In the genomic region with DNA sequence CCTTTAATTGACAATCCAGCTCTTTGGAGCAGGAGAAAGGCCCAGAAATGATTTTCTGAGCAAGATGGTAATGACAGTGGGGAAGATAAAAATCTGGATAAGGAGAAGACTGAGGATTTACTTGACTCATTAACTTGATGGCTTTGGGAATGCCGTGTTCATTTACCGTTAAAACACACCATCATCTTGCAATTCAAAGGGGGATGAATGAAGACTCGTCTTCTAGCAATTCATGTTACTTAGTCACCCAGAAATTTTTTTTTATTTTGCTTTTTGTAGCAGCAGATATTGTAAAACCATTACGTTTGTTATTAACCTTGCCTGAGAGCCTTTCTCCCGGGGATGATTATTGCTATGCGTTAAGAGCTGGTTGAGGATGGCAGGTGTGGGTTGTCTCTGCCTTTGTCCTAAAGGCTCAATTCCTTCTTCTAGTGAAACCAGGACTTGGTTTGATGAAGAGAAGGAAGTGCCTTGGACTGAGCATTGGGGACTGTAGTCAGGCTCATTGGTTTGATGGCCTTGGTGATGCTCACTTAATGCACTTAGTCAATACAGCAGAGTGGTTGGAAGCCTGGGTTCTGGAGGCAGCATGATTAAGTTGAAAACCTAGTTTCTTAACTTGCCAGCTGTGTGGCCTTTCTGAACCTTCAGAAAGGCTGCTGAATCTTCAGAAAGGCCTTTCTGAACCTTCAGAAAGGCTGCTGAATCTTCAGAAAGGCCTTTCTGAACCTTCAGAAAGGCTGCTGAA, we compare ENCODE assay signal across 22 cellular contexts. TPM values are rescaled to one million over a fixed set of nuclear protein-coding genes. Genes with fewer than 3 reads are reported as not detected.
A peak's percentile ranks its signal among the peaks of the same experiment; 100 is the strongest.
DNase-seq lines count a peak whose midpoint lies in the region; ATAC-seq, FAIRE-seq and TF ChIP-seq lines count a peak whose summit lies in the region.
"Had no signal": no experiment of that assay in that cellular context is flagged by ENCODE, and none has a peak within 500 bp of the region (broad histone marks: within the 10 kb centered on the region; RNA-seq: fewer than 3 reads in every experiment).

No MANE protein-coding gene starts in this region.

- H3K79me1 ChIP-seq in trophoblast cell (ENCODE audit: low read length), result no peaks in the 10 kb centered on the region

- H4K20me1 ChIP-seq in neural progenitor cell (ENCODE audit: low read depth), result no peaks in the 10 kb centered on the region

- no peaks in the 10 kb centered on the region for H3K79me2 ChIP-seq in trophoblast cell (ENCODE audit: control insufficient read depth, insufficient read depth, low read length, poor library complexity)
- H3K79me2 ChIP-seq in neural progenitor cell (ENCODE audit: low read depth), result no peaks in the 10 kb centered on the region

- H3K27ac ChIP-seq in vagina, result no peak overlapping the region
- no peak overlapping the region for H3K27ac ChIP-seq in trophoblast cell (ENCODE audit: low read depth, low read length)
- no peak overlapping the region for H3K27ac ChIP-seq in neural progenitor cell
- H3K27ac ChIP-seq: dorsolateral prefrontal cortex, gastroesophageal sphincter, transverse colon had no signal

- TF ChIP-seq CTCF in natural killer cell (IDR thresholded peaks at IDR 0.05), result no peak
- TF ChIP-seq CTCF in vagina (IDR thresholded peaks at IDR 0.05), result no peak
- no peak for TF ChIP-seq CTCF in neural progenitor cell (IDR thresholded peaks at IDR 0.05)

- H3K4ac ChIP-seq in trophoblast cell (ENCODE audit: low read depth, low read length), result no peak overlapping the region

- peaks cover 78% of the 10 kb centered on the region for H3K4me1 Mint-ChIP-seq in activated CD8-positive, alpha-beta memory T cell treated with anti-CD3 and anti-CD28 coated beads, Interleukin-2, amount 10 ng/mL, durations not matched to agents 7 days and 5 days
- peaks cover 73% of the 10 kb centered on the region for H3K4me1 Mint-ChIP-seq in T-helper 2 cell treated with Interferon-gamma antibody and Interleukin-4, amounts not matched to agents 5 μg/mL and 100 μg/mL, for 36 hours (ENCODE audit: low read depth)
- peaks cover 47 to 53% of the 10 kb centered on the region in 2 donors for H3K4me1 Mint-ChIP-seq in natural killer cell
- H3K4me1 Mint-ChIP-seq in neural progenitor cell, result peaks cover 5% of the 10 kb centered on the region

- DNase-seq in activated CD8-positive, alpha-beta memory T cell treated with anti-CD3 and anti-CD28 coated beads, Interleukin-2, amount 10 ng/mL, durations not matched to agents 7 days and 5 days, result no peak
- DNase-seq in activated CD8-positive, alpha-beta memory T cell treated with anti-CD3 and anti-CD28 coated beads, Interleukin-2, amount 50 U/mL, for 48 hours, result no peak
- DNase-seq in GM12891 (ENCODE audit: insufficient read length, low spot score) (no peak), natural killer cell (no peak), vagina (ENCODE audit: extremely low spot score in 2 of 2) (no peak), trophoblast cell (no peak), neural progenitor cell (ENCODE audit: low spot score) (no peak)
- DNase-seq in T-helper 2 cell treated with Interferon-gamma antibody and Interleukin-4, amounts not matched to agents 5 μg/mL and 100 μg/mL, for 36 hours (ENCODE audit: low spot score), result no peak
- DNase-seq: dorsolateral prefrontal cortex; KG1; mucosa of descending colon; NCI-H1048; NCI-H2081; NCI-H510A treated with DMSO at 0.1 percent for 48 hours; occipital lobe; right cardiac atrium; SIG-M5; stimulated activated naive CD4-positive, alpha-beta T cell treated with Interleukin-2 at 50 U/mL for 16 hours; T1000; transverse colon had no signal

- H2BK12ac ChIP-seq in trophoblast cell (ENCODE audit: low read length), result no peak overlapping the region

- peaks cover 14% of the 10 kb centered on the region for H3K4me1 ChIP-seq in vagina
- no peaks in the 10 kb centered on the region for H3K4me1 ChIP-seq in trophoblast cell (ENCODE audit: control insufficient read depth in 1 of 2, insufficient read depth in 2 of 2, low read length in 2 of 2)
- no peaks in the 10 kb centered on the region for H3K4me1 ChIP-seq in neural progenitor cell

- H3K27me3 ChIP-seq in vagina (no peaks in the 10 kb centered on the region), trophoblast cell (ENCODE audit: insufficient read depth, low read length) (no peaks in the 10 kb centered on the region), neural progenitor cell (no peaks in the 10 kb centered on the region)
- H3K27me3 ChIP-seq: dorsolateral prefrontal cortex, gastroesophageal sphincter, transverse colon had no signal

- H3K4me3 Mint-ChIP-seq in activated CD8-positive, alpha-beta memory T cell treated with anti-CD3 and anti-CD28 coated beads, Interleukin-2, amount 10 ng/mL, durations not matched to agents 7 days and 5 days, result peak overlapping the region; percentile 97
- H3K4me3 Mint-ChIP-seq in T-helper 2 cell treated with Interferon-gamma antibody and Interleukin-4, amounts not matched to agents 5 μg/mL and 100 μg/mL, for 36 hours, result peak overlapping the region; percentile 56
- H3K4me3 Mint-ChIP-seq in natural killer cell (no peak overlapping the region), neural progenitor cell (no peak overlapping the region)
- H3K4me3 Mint-ChIP-seq: CD14-positive monocyte had no signal

- H3K9me3 ChIP-seq in vagina, result no peaks in the 10 kb centered on the region
- no peaks in the 10 kb centered on the region for H3K9me3 ChIP-seq in trophoblast cell (ENCODE audit: insufficient read depth, low read depth, low read length)
- no peaks in the 10 kb centered on the region for H3K9me3 ChIP-seq in neural progenitor cell (ENCODE audit: low read depth)
- H3K9me3 ChIP-seq: gastroesophageal sphincter, mucosa of descending colon, transverse colon had no signal

- no CpG with 5 or more reads among the region's 6 CpGs for WGBS in trophoblast cell (ENCODE audit: extremely low coverage, insufficient coverage, insufficient read length)

- H4K91ac ChIP-seq in trophoblast cell (ENCODE audit: low read depth, low read length), result no peak overlapping the region

- ATAC-seq in activated CD8-positive, alpha-beta memory T cell treated with anti-CD3 and anti-CD28 coated beads, Interleukin-2, amount 10 ng/mL, durations not matched to agents 7 days and 5 days, result no peak
- no peak for ATAC-seq in natural killer cell
- ATAC-seq: gastroesophageal sphincter, mucosa of descending colon, right cardiac atrium had no signal

- H3K36me3 Mint-ChIP-seq in activated CD8-positive, alpha-beta memory T cell treated with anti-CD3 and anti-CD28 coated beads, Interleukin-2, amount 10 ng/mL, durations not matched to agents 7 days and 5 days, result peaks cover 78% of the 10 kb centered on the region
- peaks cover 73% of the 10 kb centered on the region for H3K36me3 Mint-ChIP-seq in T-helper 2 cell treated with Interferon-gamma antibody and Interleukin-4, amounts not matched to agents 5 μg/mL and 100 μg/mL, for 36 hours (ENCODE audit: low read depth)
- H3K36me3 Mint-ChIP-seq in natural killer cell, result no peaks in the 10 kb centered on the region
- H3K36me3 Mint-ChIP-seq in neural progenitor cell, result no peaks in the 10 kb centered on the region

- no peak overlapping the region for H2AK5ac ChIP-seq in trophoblast cell (ENCODE audit: low read length)

- H3K9ac ChIP-seq in trophoblast cell (ENCODE audit: low read length), result no peak overlapping the region
- no peak overlapping the region for H3K9ac ChIP-seq in neural progenitor cell

- no peak overlapping the region for H3K4me2 ChIP-seq in trophoblast cell (ENCODE audit: low read length)
- H3K4me2 ChIP-seq in neural progenitor cell, result no peak overlapping the region

- no peak overlapping the region for H3K18ac ChIP-seq in trophoblast cell (ENCODE audit: low read length)

- no peak overlapping the region for H4K12ac ChIP-seq in trophoblast cell (ENCODE audit: low read depth, low read length)

- no peaks in the 10 kb centered on the region for H3F3A ChIP-seq in neural progenitor cell (ENCODE audit: low read depth)

- intact Hi-C loops in natural killer cell (cut with micrococcal nuclease), result no loop called here
- intact Hi-C loops in vagina (cut with DNase I), result no loop called here

- H2BK5ac ChIP-seq in trophoblast cell (ENCODE audit: low read depth, low read length, poor library complexity), result no peak overlapping the region

- H4K8ac ChIP-seq in trophoblast cell (ENCODE audit: low read depth, low read length), result no peak overlapping the region

- TF ChIP-seq POLR2A in GM12891 (IDR thresholded peaks at IDR 0.05; ENCODE audit: low read depth, low read length) (no peak), vagina (IDR thresholded peaks at IDR 0.05) (no peak)

- H3K9me3 Mint-ChIP-seq in activated CD8-positive, alpha-beta memory T cell treated with anti-CD3 and anti-CD28 coated beads, Interleukin-2, amount 10 ng/mL, durations not matched to agents 7 days and 5 days (ENCODE audit: low read depth), result no peaks in the 10 kb centered on the region
- H3K9me3 Mint-ChIP-seq in T-helper 2 cell treated with Interferon-gamma antibody and Interleukin-4, amounts not matched to agents 5 μg/mL and 100 μg/mL, for 36 hours, result no peaks in the 10 kb centered on the region
- H3K9me3 Mint-ChIP-seq in natural killer cell (no peaks in the 10 kb centered on the region), neural progenitor cell (no peaks in the 10 kb centered on the region)
- H3K9me3 Mint-ChIP-seq: CD14-positive monocyte had no signal

- no peak overlapping the region for H3K14ac ChIP-seq in trophoblast cell (ENCODE audit: low read length)

- no peak overlapping the region for H3K23ac ChIP-seq in trophoblast cell (ENCODE audit: low read length)

- H3K4me3 ChIP-seq in vagina (no peak overlapping the region), trophoblast cell (ENCODE audit: low read depth, low read length) (no peak overlapping the region), neural progenitor cell (no peak overlapping the region)
- H3K4me3 ChIP-seq: dorsolateral prefrontal cortex, gastroesophageal sphincter, mucosa of descending colon, transverse colon had no signal

- H2AFZ ChIP-seq in trophoblast cell (ENCODE audit: insufficient read depth, low read length, poor library complexity) (no peak overlapping the region), neural progenitor cell (replicated peaks) (no peak overlapping the region)

- CTCF ChIA-PET in activated CD8-positive, alpha-beta memory T cell treated with anti-CD3 and anti-CD28 coated beads, Interleukin-2, amount 10 ng/mL, durations not matched to agents 7 days and 5 days (lab: Charles Lee), result interaction anchor here (0.7 to 7.0 kb wide), 4 partner anchors 9 to 35 kb away, joined by 3 to 29 read pairs (median 5); no protein-coding TSS in a partner anchor

- H2BK120ac ChIP-seq in trophoblast cell (ENCODE audit: insufficient read depth, low read length, poor library complexity), result no peak overlapping the region

- H3K36me3 ChIP-seq in vagina (no peaks in the 10 kb centered on the region), trophoblast cell (ENCODE audit: control insufficient read depth in 1 of 2, insufficient read depth in 2 of 2, low read length in 2 of 2) (no peaks in the 10 kb centered on the region), neural progenitor cell (no peaks in the 10 kb centered on the region)
- H3K36me3 ChIP-seq: gastroesophageal sphincter, transverse colon had no signal

- H3K27me3 Mint-ChIP-seq in activated CD8-positive, alpha-beta memory T cell treated with anti-CD3 and anti-CD28 coated beads, Interleukin-2, amount 10 ng/mL, durations not matched to agents 7 days and 5 days, result no peaks in the 10 kb centered on the region
- H3K27me3 Mint-ChIP-seq in T-helper 2 cell treated with Interferon-gamma antibody and Interleukin-4, amounts not matched to agents 5 μg/mL and 100 μg/mL, for 36 hours (ENCODE audit: low read depth), result no peaks in the 10 kb centered on the region
- H3K27me3 Mint-ChIP-seq in natural killer cell (ENCODE audit: low read depth in 2 of 2) (no peaks in the 10 kb centered on the region), neural progenitor cell (ENCODE audit: insufficient read depth, low read depth) (peaks cover 3% of the 10 kb centered on the region)

- FAIRE-seq in GM12891 (lab: Jason Lieb, UNC), result peak; percentile 41

- peak overlapping the region; percentile 75 for H3K27ac Mint-ChIP-seq in activated CD8-positive, alpha-beta memory T cell treated with anti-CD3 and anti-CD28 coated beads, Interleukin-2, amount 10 ng/mL, durations not matched to agents 7 days and 5 days
- H3K27ac Mint-ChIP-seq in T-helper 2 cell treated with Interferon-gamma antibody and Interleukin-4, amounts not matched to agents 5 μg/mL and 100 μg/mL, for 36 hours, result peak overlapping the region; percentile 62
- H3K27ac Mint-ChIP-seq in natural killer cell (peak overlapping the region; percentile 31 to 42), neural progenitor cell (no peak overlapping the region)

RNA-seq across cellular contexts. Expression of a gene that starts 52.3 kb away (rescaled TPM):
- total RNA-seq in activated CD8-positive, alpha-beta memory T cell treated with anti-CD3 and anti-CD28 coated beads, Interleukin-2, amount 10 ng/mL, durations not matched to agents 7 days and 5 days, result 100 to 1,000 TPM; 204 to 212 TPM
- 176 TPM for polyA plus RNA-seq in GM12891 (2012; ENCODE audit: low read depth, missing spikeins)
- 10 to 100 TPM; 11.7 to 14.8 (median 12.1) TPM for total RNA-seq in natural killer cell
- total RNA-seq in vagina, result 89.1 TPM
- polyA plus RNA-seq in trophoblast cell (2013), result 157 and 174 TPM in 2 replicates
- total RNA-seq in neural progenitor cell (ENCODE audit: low replicate concordance), result 425 and 435 TPM in 2 replicates

RNA-seq across cellular contexts. Expression of a gene that starts 55.0 kb away (rescaled TPM):
- total RNA-seq in activated CD8-positive, alpha-beta memory T cell treated with anti-CD3 and anti-CD28 coated beads, Interleukin-2, amount 10 ng/mL, durations not matched to agents 7 days and 5 days, result 10 to 100 TPM; 50.1 to 54.6 TPM
- polyA plus RNA-seq in GM12891 (2012; ENCODE audit: low read depth, missing spikeins), result 57.3 TPM
- total RNA-seq in natural killer cell, result 100 to 1,000 TPM; 114 to 143 (median 118) TPM
- 24.3 TPM for total RNA-seq in vagina
- polyA plus RNA-seq in trophoblast cell (2013), result 41.6 and 43.3 TPM in 2 replicates
- total RNA-seq in neural progenitor cell (ENCODE audit: low replicate concordance), result 41.2 and 48.5 TPM in 2 replicates

Comparison
In these comparisons a context has a peak if more than half of its experiments do, and no peak if none do; other contexts are left out.
1. H3K4me3 Mint-ChIP-seq: peak in activated CD8-positive, alpha-beta memory T cell treated with anti-CD3 and anti-CD28 coated beads, Interleukin-2, amount 10 ng/mL, durations not matched to agents 7 days and 5 days (single experiment) and T-helper 2 cell treated with Interferon-gamma antibody and Interleukin-4, amounts not matched to agents 5 μg/mL and 100 μg/mL, for 36 hours (single experiment); none in natural killer cell (single experiment) and neural progenitor cell (single experiment).